24 cellular contexts compared by ENCODE assay signal in the genomic region with DNA sequence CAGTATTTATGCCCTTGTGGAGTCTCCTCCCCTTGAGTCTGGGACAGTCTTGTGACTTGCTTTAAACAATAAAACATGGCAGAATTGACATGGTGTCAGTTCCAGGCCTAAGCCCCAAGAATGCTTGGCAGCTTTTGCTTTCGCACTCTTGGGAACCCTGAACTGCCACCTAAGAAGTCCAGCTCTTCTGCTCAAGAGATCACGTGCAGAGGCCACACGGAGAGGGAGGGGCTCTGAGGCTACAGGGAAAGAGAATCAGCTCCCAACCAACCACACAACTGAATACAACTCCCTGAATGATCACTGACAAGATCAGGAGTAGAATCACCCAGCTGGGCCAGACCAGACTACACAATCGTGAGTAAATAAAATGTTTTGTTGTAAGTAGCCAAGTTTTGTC.
"Had no signal": no experiment of that assay in that cellular context is flagged by ENCODE, and none has a peak within 500 bp of the region (broad histone marks: within the 10 kb centered on the region; RNA-seq: fewer than 3 reads in every experiment).

No MANE protein-coding gene starts in this region.

- H3K4me3 Mint-ChIP-seq: activated CD4-positive, alpha-beta memory T cell treated with anti-CD3 and anti-CD28 coated beads, Interleukin-2, amount 10 ng/mL, durations not matched to agents 7 days and 5 days; activated CD4-positive, alpha-beta T cell treated with anti-CD3 and anti-CD28 coated beads for 36 hours; activated naive CD4-positive, alpha-beta T cell treated with anti-CD3 and anti-CD28 coated beads for 36 hours; activated naive CD8-positive, alpha-beta T cell; activated T-helper 17 cell treated with anti-CD3 and anti-CD28 coated beads, Interleukin-2, amount 50 U/mL, for 72 hours; central memory CD8-positive, alpha-beta T cell; T-helper 17 cell had no signal

- FAIRE-seq: astrocyte had no signal

- H3K27me3 Mint-ChIP-seq: activated CD4-positive, alpha-beta memory T cell treated with anti-CD3 and anti-CD28 coated beads, Interleukin-2, amount 10 ng/mL, durations not matched to agents 7 days and 5 days; activated CD4-positive, alpha-beta T cell treated with anti-CD3 and anti-CD28 coated beads for 36 hours; activated naive CD8-positive, alpha-beta T cell; activated T-helper 17 cell treated with anti-CD3 and anti-CD28 coated beads, Interleukin-2, amount 50 U/mL, for 72 hours; brain; central memory CD8-positive, alpha-beta T cell; T-helper 17 cell had no signal

- H3K9me3 Mint-ChIP-seq: activated CD4-positive, alpha-beta memory T cell treated with anti-CD3 and anti-CD28 coated beads, Interleukin-2, amount 10 ng/mL, durations not matched to agents 7 days and 5 days; activated naive CD4-positive, alpha-beta T cell treated with anti-CD3 and anti-CD28 coated beads for 36 hours; activated T-helper 17 cell treated with anti-CD3 and anti-CD28 coated beads, Interleukin-2, amount 50 U/mL, for 72 hours; brain; central memory CD8-positive, alpha-beta T cell had no signal

- H3K27ac Mint-ChIP-seq: activated CD4-positive, alpha-beta memory T cell treated with anti-CD3 and anti-CD28 coated beads, Interleukin-2, amount 10 ng/mL, durations not matched to agents 7 days and 5 days; activated CD4-positive, alpha-beta T cell treated with anti-CD3 and anti-CD28 coated beads for 36 hours; activated naive CD4-positive, alpha-beta T cell treated with anti-CD3 and anti-CD28 coated beads for 36 hours; activated naive CD8-positive, alpha-beta T cell; activated T-helper 17 cell treated with anti-CD3 and anti-CD28 coated beads, Interleukin-2, amount 50 U/mL, for 72 hours; T-helper 17 cell had no signal

- ATAC-seq: activated CD4-positive, alpha-beta T cell treated with anti-CD3 and anti-CD28 coated beads for 36 hours; activated T-helper 17 cell treated with anti-CD3 and anti-CD28 coated beads, Interleukin-2, amount 50 U/mL, for 72 hours; T-helper 17 cell had no signal

- H3K27ac ChIP-seq: VCaP had no signal

- DNase-seq: activated CD4-positive, alpha-beta memory T cell treated with anti-CD3 and anti-CD28 coated beads, Interleukin-2, amount 10 ng/mL, durations not matched to agents 7 days and 5 days; activated CD4-positive, alpha-beta T cell treated with anti-CD3 and anti-CD28 coated beads for 36 hours; activated CD4-positive, alpha-beta T cell treated with anti-CD3 and anti-CD28 coated beads, Interleukin-2, amount 50 U/mL, for 1 hour; activated gamma-delta T cell; activated naive CD4-positive, alpha-beta T cell treated with anti-CD3 and anti-CD28 coated beads for 36 hours; activated T-cell treated with anti-CD3 and anti-CD28 coated beads for 4 hours; activated T-cell treated with anti-CD3 and anti-CD28 coated beads, Interleukin-2, amount 50 U/mL, for 48 hours; amygdala; Karpas-422; MM.1S; NCI-H1105; NCI-H1436; NCI-H1694 treated with DMSO at 0.1 percent for 48 hours; NCI-H2029 treated with DMSO at 0.1 percent for 48 hours; NCI-H510A treated with DMSO at 0.1 percent for 48 hours; SHP77 treated with DMSO at 0.1 percent for 48 hours; T-helper 17 cell; T-helper 9 cell had no signal

- H3K4me1 Mint-ChIP-seq: activated CD4-positive, alpha-beta memory T cell treated with anti-CD3 and anti-CD28 coated beads, Interleukin-2, amount 10 ng/mL, durations not matched to agents 7 days and 5 days had no signal
